ENCODE assay signal across 24 cellular contexts in genomic region chr2:134955744-134956143, GRCh38.
"Had no signal": no experiment of that assay in that cellular context is flagged by ENCODE, and none has a peak within 500 bp of the region (broad histone marks: within the 10 kb centered on the region; RNA-seq: fewer than 3 reads in every experiment).

No MANE protein-coding gene starts in this region.

- ATAC-seq: activated CD8-positive, alpha-beta T cell treated with anti-CD3 and anti-CD28 coated beads for 36 hours; activated T-cell treated with anti-CD3 and anti-CD28 coated beads, Interleukin-2, amount 50 U/mL, for 4 hours; activated T-helper 17 cell treated with anti-CD3 and anti-CD28 coated beads, Interleukin-2, amount 50 U/mL, for 72 hours; esophagus mucosa; gastrocnemius medialis; WTC11 had no signal

- H3K27me3 ChIP-seq: brain microvascular endothelial cell, gastrocnemius medialis had no signal

- DNase-seq: activated CD4-positive, alpha-beta T cell treated with anti-CD3 and anti-CD28 coated beads for 1 hour; activated CD4-positive, alpha-beta T cell treated with anti-CD3 and anti-CD28 coated beads for 4 hours; activated CD4-positive, alpha-beta T cell treated with anti-CD3 and anti-CD28 coated beads, Interleukin-2, amount 10 ng/mL, durations not matched to agents 7 days and 5 days; activated CD4-positive, alpha-beta T cell treated with anti-CD3 and anti-CD28 coated beads, Interleukin-2, amount 50 U/mL, for 4 hours; activated CD8-positive, alpha-beta memory T cell treated with anti-CD3 and anti-CD28 coated beads for 24 hours; activated CD8-positive, alpha-beta T cell treated with anti-CD3 and anti-CD28 coated beads for 36 hours; activated effector memory CD4-positive, alpha-beta T cell treated with Interleukin-2 at 50 U/mL for 16 hours; activated gamma-delta T cell treated with Interleukin-2 at 50 U/mL for 16 hours; activated naive CD4-positive, alpha-beta T cell treated with anti-CD3 and anti-CD28 coated beads, Interleukin-2, amount 50 U/mL, for 16 hours; activated naive CD4-positive, alpha-beta T cell treated with Interleukin-2 at 50 U/mL for 16 hours; activated T-cell treated with anti-CD3 and anti-CD28 coated beads, Interleukin-2, amount 50 U/mL, for 4 hours; amniotic stem cell; anterior cingulate cortex; brain microvascular endothelial cell; effector CD8-positive, alpha-beta T cell; foreskin fibroblast; gastrocnemius medialis; glutamatergic neuron had no signal

- H3K27ac ChIP-seq: brain microvascular endothelial cell, gastrocnemius medialis had no signal

- H3K9me3 ChIP-seq: gastrocnemius medialis had no signal

- H3K4me1 ChIP-seq: gastrocnemius medialis had no signal

- H3K4me3 ChIP-seq: gastrocnemius medialis had no signal

- FAIRE-seq: astrocyte, bronchial epithelial cell, endometrium had no signal
